27 cellular contexts compared by ENCODE assay signal in genomic region chr11:97060184-97060583, GRCh38.
"Had no signal": no experiment of that assay in that cellular context is flagged by ENCODE, and none has a peak within 500 bp of the region (broad histone marks: within the 10 kb centered on the region; RNA-seq: fewer than 3 reads in every experiment).

No MANE protein-coding gene starts in this region.

- H3K36me3 ChIP-seq: neutrophil, pancreas, right lobe of liver, sigmoid colon, suprapubic skin, tibial artery, transverse colon, vagina had no signal

- H3K4me3 ChIP-seq: pancreas, psoas muscle, right lobe of liver, sigmoid colon, suprapubic skin, testis, tibial artery, transverse colon, vagina had no signal

- H3K4me1 ChIP-seq: pancreas, psoas muscle, right lobe of liver, sigmoid colon, suprapubic skin, testis, tibial artery, transverse colon, vagina had no signal

- H3K27ac ChIP-seq: neutrophil, pancreas, psoas muscle, right lobe of liver, sigmoid colon, suprapubic skin, testis, tibial artery, transverse colon, vagina had no signal

- DNase-seq: naive B cell; naive thymus-derived CD8-positive, alpha-beta T cell; nephron progenitor cell; nucleus accumbens; pancreas; psoas muscle; right cardiac atrium; right lobe of liver; sigmoid colon; small intestine; stimulated activated CD4-positive, alpha-beta T cell treated with anti-CD3 and anti-CD28 coated beads, Interleukin-15, amount 100 ng/mL, for 24 hours; stimulated activated CD4-positive, alpha-beta T cell treated with anti-CD3 and anti-CD28 coated beads, Interleukin-2, amount 100 ng/mL, for 24 hours; stimulated activated CD4-positive, alpha-beta T cell treated with anti-CD3 and anti-CD28 coated beads, Interleukin-2, amount 100 ng/mL, for 48 hours; stimulated activated CD4-positive, alpha-beta T cell treated with anti-CD3 and anti-CD28 coated beads, Interleukin-4, amount 100 ng/mL, for 24 hours; stimulated activated naive CD4-positive, alpha-beta T cell; stimulated activated naive CD8-positive, alpha-beta T cell treated with anti-CD3 and anti-CD28 coated beads, Interleukin-15, amount 100 ng/mL, for 72 hours; stimulated activated naive CD8-positive, alpha-beta T cell treated with anti-CD3 and anti-CD28 coated beads, Interleukin-15, Interleukin-2, amounts not matched to agents 100 U/mL and 50 U/mL, for 24 hours; substantia nigra; testis; tibial artery; transverse colon had no signal

- H3K9me3 ChIP-seq: pancreas, right lobe of liver, testis, vagina had no signal

- ATAC-seq: naive thymus-derived CD8-positive, alpha-beta T cell; natural killer cell treated with Interleukin-12 subunit alpha and Interleukin-12 subunit beta and Interleukin-15 and Interleukin-18, amount 100 ng/mL, for 72 hours; pancreas; psoas muscle; right cardiac atrium; stimulated activated memory B cell treated with anti-CD40 and anti-IgM and Interleukin-4, amounts not matched to agents 10 μg/mL and 1 μg/mL and 100 μg/mL, for 72 hours; stimulated activated naive CD8-positive, alpha-beta T cell treated with anti-CD3 and anti-CD28 coated beads, Interleukin-15, amount 100 ng/mL, for 72 hours; stimulated activated naive CD8-positive, alpha-beta T cell treated with anti-CD3 and anti-CD28 coated beads, Interleukin-15, Interleukin-2, amounts not matched to agents 100 U/mL and 50 U/mL, for 24 hours had no signal

- FAIRE-seq: pancreas, small intestine, urothelium cell line had no signal

- H3K27me3 ChIP-seq: neutrophil, pancreas, right lobe of liver, sigmoid colon, suprapubic skin, testis, tibial artery, transverse colon, vagina had no signal
